ENCODE assay signal across 8 cellular contexts in the genomic region with DNA sequence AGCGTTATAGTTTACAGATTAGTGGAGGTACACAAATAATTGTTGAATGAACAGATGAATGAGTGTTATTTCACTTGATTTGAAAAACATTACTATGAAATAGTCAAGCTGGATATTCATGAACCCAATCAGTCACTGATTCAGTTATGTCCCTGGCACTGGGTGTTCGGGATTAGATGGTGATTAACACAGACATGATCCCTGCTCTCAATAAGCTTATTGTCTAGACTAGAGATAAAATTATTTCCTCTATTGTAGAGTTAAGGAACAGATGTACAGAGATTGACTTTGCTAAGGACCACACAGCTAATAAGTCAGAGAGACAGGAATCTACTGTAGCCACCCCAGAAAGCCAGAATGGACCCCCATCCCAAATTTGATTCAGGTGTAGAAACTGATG. TPM values are rescaled to one million over a fixed set of nuclear protein-coding genes. Genes with fewer than 3 reads are reported as not detected.
A peak's percentile ranks its signal among the peaks of the same experiment; 100 is the strongest.
DNase-seq lines count a peak whose midpoint lies in the region; ATAC-seq and TF ChIP-seq lines count a peak whose summit lies in the region.

No MANE protein-coding gene starts in this region.

- TF ChIP-seq CTCF in ascending aorta (IDR thresholded peaks at IDR 0.05) = no peak
- TF ChIP-seq CTCF in left lung (IDR thresholded peaks at IDR 0.05) = no peak

- H3K27ac ChIP-seq in ascending aorta (no peak overlapping the region), left lung (no peak overlapping the region)

- H3K9me3 Mint-ChIP-seq in stimulated activated naive CD8-positive, alpha-beta T cell treated with anti-CD3 and anti-CD28 coated beads, Interleukin-15, Interleukin-2, amounts not matched to agents 100 ng/mL and 50 ng/mL, for 24 hours = no peaks in the 10 kb centered on the region

- DNase-seq in stimulated activated naive CD8-positive, alpha-beta T cell treated with anti-CD3 and anti-CD28 coated beads, Interleukin-15, Interleukin-2, amounts not matched to agents 100 U/mL and 50 U/mL, for 24 hours = no peak
- no peak for DNase-seq in ascending aorta (ENCODE audit: low spot score in 2 of 2)
- DNase-seq in left lung = no peak
- DNase-seq in DMS114 treated with DMSO at 0.1 percent for 48 hours (lab: John Stamatoyannopoulos, UW; ENCODE audit: unreplicated experiment) = no peak
- no peak for DNase-seq in NCI-H187 (lab: John Stamatoyannopoulos, UW)

- H3K9me3 ChIP-seq in ascending aorta (no peaks in the 10 kb centered on the region), left lung (no peaks in the 10 kb centered on the region)

- H3K27me3 Mint-ChIP-seq in stimulated activated naive CD8-positive, alpha-beta T cell treated with anti-CD3 and anti-CD28 coated beads, Interleukin-15, Interleukin-2, amounts not matched to agents 100 ng/mL and 50 ng/mL, for 24 hours = peaks cover 4% of the 10 kb centered on the region

- no peaks in the 10 kb centered on the region for H3K27me3 ChIP-seq in ascending aorta
- no peaks in the 10 kb centered on the region for H3K27me3 ChIP-seq in left lung

- H3K4me3 ChIP-seq in ascending aorta = peak overlapping the region; percentile 65 to 71
- peak overlapping the region; percentile 42 to 53 for H3K4me3 ChIP-seq in left lung

- H3K36me3 ChIP-seq in ascending aorta (no peaks in the 10 kb centered on the region), left lung (no peaks in the 10 kb centered on the region)

- H3K4me1 ChIP-seq in ascending aorta (peaks cover 0 to 3% of the 10 kb centered on the region in 2 donors), left lung (peaks cover 0 to 6% of the 10 kb centered on the region in 2 donors)

- H3K27ac Mint-ChIP-seq in stimulated activated naive CD8-positive, alpha-beta T cell treated with anti-CD3 and anti-CD28 coated beads, Interleukin-15, Interleukin-2, amounts not matched to agents 100 ng/mL and 50 ng/mL, for 24 hours = no peak overlapping the region

- H3K4me3 Mint-ChIP-seq in stimulated activated naive CD8-positive, alpha-beta T cell treated with anti-CD3 and anti-CD28 coated beads, Interleukin-15, Interleukin-2, amounts not matched to agents 100 ng/mL and 50 ng/mL, for 24 hours = peak overlapping the region; percentile 81

- intact Hi-C loops in ascending aorta (cut with DNase I) = loop anchor here (2.0 to 10.0 kb wide), 5 partner anchors 102 to 1973 kb away; a partner anchor contains a TSS
- intact Hi-C loops in left lung (cut with DNase I) = loop anchor here in 1 of 2 donors (10.0 kb wide), 1 partner anchor 105 kb away; no protein-coding TSS in a partner anchor

- peaks cover 7% of the 10 kb centered on the region for H3K4me1 Mint-ChIP-seq in stimulated activated naive CD8-positive, alpha-beta T cell treated with anti-CD3 and anti-CD28 coated beads, Interleukin-15, Interleukin-2, amounts not matched to agents 100 ng/mL and 50 ng/mL, for 24 hours (ENCODE audit: low read depth)

- H3K36me3 Mint-ChIP-seq in stimulated activated naive CD8-positive, alpha-beta T cell treated with anti-CD3 and anti-CD28 coated beads, Interleukin-15, Interleukin-2, amounts not matched to agents 100 ng/mL and 50 ng/mL, for 24 hours (ENCODE audit: low read depth) = no peaks in the 10 kb centered on the region

- no peak for ATAC-seq in stimulated activated naive CD8-positive, alpha-beta T cell treated with anti-CD3 and anti-CD28 coated beads, Interleukin-15, Interleukin-2, amounts not matched to agents 100 U/mL and 50 U/mL, for 24 hours
- no peak for ATAC-seq in left lung
- no peak for ATAC-seq in esophagus mucosa
- ATAC-seq in HG03442 (IDR thresholded peaks at IDR 0.05; ENCODE audit: unreplicated experiment) = no peak

RNA-seq across cellular contexts. Expression of a gene that starts 1.0 kb away (rescaled TPM):
- total RNA-seq in ascending aorta (0.21 TPM), left lung (1 to 10 TPM; 4.5 to 5.6 TPM), esophagus mucosa (5.0 TPM)
